In the genomic region with DNA sequence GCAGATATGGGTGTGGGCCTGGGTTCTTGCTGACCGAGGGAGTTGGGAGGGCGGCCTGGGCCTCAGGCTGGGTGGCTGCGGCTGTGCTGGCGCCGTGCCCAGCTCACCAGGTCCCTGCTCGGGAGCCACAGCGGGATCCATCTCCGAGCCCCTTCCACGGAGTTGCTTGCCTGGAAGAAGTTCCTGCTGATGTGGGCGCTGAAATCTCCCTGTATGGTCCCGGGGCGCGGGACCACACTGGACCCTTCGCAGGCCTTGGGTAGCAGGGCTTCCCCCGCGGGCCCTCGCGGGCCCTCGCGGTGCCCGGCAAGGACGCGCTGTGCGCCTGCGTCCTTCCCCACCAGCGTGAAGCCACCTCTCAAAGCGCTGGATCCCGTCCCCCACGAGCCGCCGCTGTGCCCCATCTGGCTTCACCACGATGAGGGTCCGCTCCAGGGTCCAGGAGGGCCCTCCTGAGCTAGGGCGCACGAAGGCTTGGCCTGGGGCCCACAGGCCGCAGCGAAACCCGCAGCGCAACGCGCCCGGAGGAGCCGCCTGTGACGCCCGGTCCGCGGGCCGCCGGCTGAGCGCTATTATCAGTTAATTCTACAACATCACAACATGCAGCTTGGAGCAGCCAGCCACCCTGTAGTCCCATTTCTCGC, we compare ENCODE assay signal across 24 cellular contexts. TPM values are rescaled to one million over a fixed set of nuclear protein-coding genes. Genes with fewer than 3 reads are reported as not detected.
A peak's percentile ranks its signal among the peaks of the same experiment; 100 is the strongest.
DNase-seq lines count a peak whose midpoint lies in the region; ATAC-seq and TF ChIP-seq lines count a peak whose summit lies in the region.
"Had no signal": no experiment of that assay in that cellular context is flagged by ENCODE, and none has a peak within 500 bp of the region (broad histone marks: within the 10 kb centered on the region; RNA-seq: fewer than 3 reads in every experiment).

No MANE protein-coding gene starts in this region.

- H3K27ac ChIP-seq in foreskin keratinocyte, result no peak overlapping the region
- H3K27ac ChIP-seq: cardiac muscle cell, neural progenitor cell, right lobe of liver, SJSA1 had no signal

- POLR2A ChIA-PET in Caco-2 (lab: Charles Lee), result no interaction called here

- CTCF ChIA-PET in Caco-2 (lab: Charles Lee), result no interaction called here

- no peak overlapping the region for H3K27ac Mint-ChIP-seq in Caco-2 (ENCODE audit: unreplicated experiment)
- H3K27ac Mint-ChIP-seq: activated naive CD8-positive, alpha-beta T cell treated with anti-CD3 and anti-CD28 coated beads for 36 hours; activated T-cell treated with anti-CD3 and anti-CD28 coated beads, Interleukin-2, amount 50 U/mL, for 72 hours; B cell; neural progenitor cell; stimulated activated naive CD8-positive, alpha-beta T cell treated with anti-CD3 and anti-CD28 coated beads, Interleukin-15, Interleukin-2, amounts not matched to agents 100 ng/mL and 50 ng/mL, for 24 hours; T-helper 2 cell treated with Interferon-gamma antibody and Interleukin-4, amounts not matched to agents 5 μg/mL and 100 μg/mL, for 36 hours had no signal

- H3K9ac ChIP-seq in adipocyte (ENCODE audit: low read length), result no peak overlapping the region
- H3K9ac ChIP-seq: neural progenitor cell had no signal

- no peaks in the 10 kb centered on the region for H3K9me3 Mint-ChIP-seq in Caco-2 (ENCODE audit: unreplicated experiment)
- H3K9me3 Mint-ChIP-seq: activated naive CD8-positive, alpha-beta T cell treated with anti-CD3 and anti-CD28 coated beads for 36 hours; activated T-cell treated with anti-CD3 and anti-CD28 coated beads, Interleukin-2, amount 50 U/mL, for 72 hours; stimulated activated naive CD8-positive, alpha-beta T cell treated with anti-CD3 and anti-CD28 coated beads, Interleukin-15, Interleukin-2, amounts not matched to agents 100 ng/mL and 50 ng/mL, for 24 hours; T-helper 2 cell treated with Interferon-gamma antibody and Interleukin-4, amounts not matched to agents 5 μg/mL and 100 μg/mL, for 36 hours had no signal

- peak; percentile 43 for DNase-seq in COLO668 (lab: John Stamatoyannopoulos, UW; ENCODE audit: unreplicated experiment)
- no peak for DNase-seq in adipocyte (ENCODE audit: low read depth)
- peak in 1 of 2 donors; percentile 8 for DNase-seq in foreskin keratinocyte
- DNase-seq in retina, result peak; percentile 25
- no peak for DNase-seq in activated effector memory CD4-positive, alpha-beta T cell treated with anti-CD3 and anti-CD28 coated beads, Interleukin-2, amount 50 U/mL, for 16 hours
- DNase-seq in CD1c-positive myeloid dendritic cell (ENCODE audit: extremely low spot score), result no peak
- no peak for DNase-seq in Caco-2
- no peak for DNase-seq in GDM1 (lab: John Stamatoyannopoulos, UW)
- DNase-seq: activated naive CD8-positive, alpha-beta T cell treated with anti-CD3 and anti-CD28 coated beads for 36 hours; activated T-cell treated with anti-CD3 and anti-CD28 coated beads, Interleukin-2, amount 50 U/mL, for 72 hours; DMS 273 treated with DMSO at 0.1 percent for 48 hours; effector CD8-positive, alpha-beta T cell; Karpas-422; NCI-H1105; NCI-H2107; NCI-H526 treated with DMSO at 0.1 percent for 48 hours; OCI-M1; right lobe of liver had no signal

- TF ChIP-seq CTCF in foreskin keratinocyte (conservative IDR thresholded peaks at IDR 0.05), result no peak
- TF ChIP-seq CTCF in Caco-2 (IDR thresholded peaks at IDR 0.05; ENCODE audit: insufficient read depth in 1 of 2, low read depth in 1 of 2, low read length in 1 of 2, severe bottlenecking in 1 of 2, unreplicated experiment in 1 of 2), result no peak

- ATAC-seq in foreskin keratinocyte, result peak; percentile 58

- H3K9me3 ChIP-seq in adipocyte (ENCODE audit: control insufficient read depth, low read length) (no peaks in the 10 kb centered on the region), Caco-2 (no peaks in the 10 kb centered on the region)
- H3K9me3 ChIP-seq: right lobe of liver, SJSA1 had no signal

- no peaks in the 10 kb centered on the region for H3K36me3 Mint-ChIP-seq in Caco-2 (ENCODE audit: insufficient read depth, unreplicated experiment)
- H3K36me3 Mint-ChIP-seq: activated naive CD8-positive, alpha-beta T cell treated with anti-CD3 and anti-CD28 coated beads for 36 hours; neural progenitor cell had no signal

- no peaks in the 10 kb centered on the region for H3K36me3 ChIP-seq in adipocyte (ENCODE audit: control insufficient read depth, insufficient read depth, low read length, severe bottlenecking)
- no peaks in the 10 kb centered on the region for H3K36me3 ChIP-seq in Caco-2 (ENCODE audit: control insufficient read depth, insufficient read depth, low read length)
- H3K36me3 ChIP-seq: cardiac muscle cell, neural progenitor cell, right lobe of liver, SJSA1 had no signal

- H3K4me3 ChIP-seq in adipocyte (ENCODE audit: low read length) (peak overlapping the region; percentile 19), Caco-2 (ENCODE audit: low read depth, low read length) (no peak overlapping the region)
- H3K4me3 ChIP-seq: cardiac muscle cell, neural progenitor cell, right lobe of liver, SJSA1 had no signal

- no peaks in the 10 kb centered on the region for H3K4me1 Mint-ChIP-seq in Caco-2 (ENCODE audit: low read depth, unreplicated experiment)
- H3K4me1 Mint-ChIP-seq: B cell, neural progenitor cell had no signal

- BruUV-seq in Caco-2 (replicated peaks; lab: Mats Ljungman, UMichigan), result no TSS peak

- H3K4me3 Mint-ChIP-seq in Caco-2 (ENCODE audit: unreplicated experiment), result no peak overlapping the region
- H3K4me3 Mint-ChIP-seq: activated naive CD8-positive, alpha-beta T cell treated with anti-CD3 and anti-CD28 coated beads for 36 hours; activated T-cell treated with anti-CD3 and anti-CD28 coated beads, Interleukin-2, amount 50 U/mL, for 72 hours; B cell; neural progenitor cell; stimulated activated naive CD8-positive, alpha-beta T cell treated with anti-CD3 and anti-CD28 coated beads, Interleukin-15, Interleukin-2, amounts not matched to agents 100 ng/mL and 50 ng/mL, for 24 hours; T-helper 2 cell treated with Interferon-gamma antibody and Interleukin-4, amounts not matched to agents 5 μg/mL and 100 μg/mL, for 36 hours had no signal

- H3K4me1 ChIP-seq in adipocyte (ENCODE audit: control insufficient read depth, insufficient read depth, low read length) (no peaks in the 10 kb centered on the region), foreskin keratinocyte (no peaks in the 10 kb centered on the region), Caco-2 (0 out of 2 replicates have a peak, but pooled peaks cover 5% of the 10 kb centered on the region)
- H3K4me1 ChIP-seq: neural progenitor cell, right lobe of liver, SJSA1 had no signal

- intact Hi-C loops in Caco-2 (cut with micrococcal nuclease; ENCODE audit: unreplicated experiment), result no loop called here

- H3K27me3 ChIP-seq in adipocyte (replicated peaks; ENCODE audit: control insufficient read depth, insufficient read depth, low read length) (no peaks in the 10 kb centered on the region), foreskin keratinocyte (no peaks in the 10 kb centered on the region), Caco-2 (replicated peaks; ENCODE audit: control insufficient read depth, insufficient read depth, low read length) (no peaks in the 10 kb centered on the region)
- H3K27me3 ChIP-seq: cardiac muscle cell, neural progenitor cell, right lobe of liver, SJSA1 had no signal

- H3K27me3 Mint-ChIP-seq in Caco-2 (ENCODE audit: insufficient read depth, unreplicated experiment), result no peaks in the 10 kb centered on the region
- H3K27me3 Mint-ChIP-seq: B cell; stimulated activated naive CD8-positive, alpha-beta T cell treated with anti-CD3 and anti-CD28 coated beads, Interleukin-15, Interleukin-2, amounts not matched to agents 100 ng/mL and 50 ng/mL, for 24 hours had no signal

RNA-seq across cellular contexts. Expression of gene RAB19, which starts 31.5 kb away (rescaled TPM):
- total RNA-seq in foreskin keratinocyte, result 0.21 TPM in 1 of 2 replicates, not detected in the other
- not detected in 2 replicates for polyA plus RNA-seq in foreskin keratinocyte
- total RNA-seq in Caco-2 (2022), result 3.8 and 4.1 TPM in 2 replicates
- total RNA-seq: SJSA1 had no signal

RNA-seq across cellular contexts. Expression of gene SLC37A3, which starts 37.0 kb away (rescaled TPM):
- 30.4 and 37.9 TPM in 2 replicates for total RNA-seq in foreskin keratinocyte
- 15.6 and 16.7 TPM in 2 replicates for polyA plus RNA-seq in foreskin keratinocyte
- 40.6 and 46.4 TPM in 2 replicates for total RNA-seq in Caco-2 (2022)

RNA-seq across cellular contexts. Expression of gene MKRN1, which starts 43.9 kb away (rescaled TPM):
- 54.8 and 56.9 TPM in 2 replicates for total RNA-seq in foreskin keratinocyte
- 34.1 and 37.0 TPM in 2 replicates for polyA plus RNA-seq in foreskin keratinocyte
- total RNA-seq in Caco-2 (2022), result 62.4 and 73.0 TPM in 2 replicates

Comparison
In these comparisons a context has a peak if more than half of its experiments do, and no peak if none do; other contexts are left out.
1. DNase-seq: peak in COLO668 (single experiment) and retina (single experiment); none in adipocyte (single experiment), activated effector memory CD4-positive, alpha-beta T cell treated with anti-CD3 and anti-CD28 coated beads, Interleukin-2, amount 50 U/mL, for 16 hours (single experiment), CD1c-positive myeloid dendritic cell (single experiment), Caco-2 (0 of 2) and GDM1 (single experiment).